Comparison of ENCODE assay signal across 8 cellular contexts in the genomic region with DNA sequence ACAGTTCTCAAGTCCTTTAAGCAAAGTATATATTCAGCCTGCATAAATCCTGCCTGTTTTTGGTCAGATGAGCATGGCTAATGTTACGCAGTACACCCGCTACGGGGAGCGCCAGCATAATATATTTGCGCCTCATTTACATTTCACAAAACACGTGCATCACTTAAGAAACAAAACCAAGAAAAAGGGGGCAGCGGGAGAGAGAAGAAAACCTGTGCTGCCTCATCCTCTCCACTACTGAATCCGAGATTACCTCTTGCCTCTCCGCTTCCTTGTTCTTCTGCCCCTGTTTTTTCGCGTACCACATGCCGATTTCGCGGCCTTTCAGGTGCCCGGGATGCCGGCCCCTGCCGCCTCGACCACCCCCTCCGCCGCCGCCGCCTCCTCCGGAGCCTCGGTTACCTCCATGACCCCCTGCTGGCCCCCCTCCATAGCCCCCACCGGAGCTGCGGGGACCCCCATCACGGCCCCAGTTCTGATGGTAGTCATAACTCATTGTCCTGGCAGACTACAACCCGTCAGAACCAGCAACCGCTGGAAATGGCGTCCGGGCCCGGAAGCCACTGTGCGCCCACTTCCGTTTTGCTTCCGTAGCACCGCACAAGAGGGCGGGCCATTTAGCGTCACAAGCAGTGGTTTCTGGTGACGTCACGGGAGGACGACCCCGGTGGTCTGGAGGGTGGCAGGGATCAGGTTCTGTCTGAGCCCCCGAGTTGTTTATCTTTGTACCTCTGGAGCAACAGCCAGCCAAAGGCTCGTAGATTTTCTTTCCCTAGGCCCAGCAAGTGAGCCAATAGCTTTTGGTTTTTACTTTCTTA. TPM values are rescaled to one million over a fixed set of nuclear protein-coding genes. Genes with fewer than 3 reads are reported as not detected.
DNase-seq lines count a peak whose midpoint lies in the region; ATAC-seq lines count a peak whose summit lies in the region.

Gene DHX36, minus strand, starts transcription at position 567 of the 818 bp plus-strand sequence. Its CDS starts 71 bp downstream, at position 496.

- H3K4me3 Mint-ChIP-seq in CD8-positive, alpha-beta memory T cell, result peak within 1 kb of the TSS in 5 of 7 donors; percentile 97 to 99 (median 98)

- no peaks in the 10 kb centered on the region for H3K27me3 ChIP-seq in CD8-positive, alpha-beta memory T cell (ENCODE audit: insufficient read depth, low read length, poor library complexity, severe bottlenecking)
- H3K27me3 ChIP-seq in effector memory CD4-positive, alpha-beta T cell (replicated peaks; ENCODE audit: control insufficient read depth, insufficient read depth, low read length, poor library complexity, severe bottlenecking), result no peaks in the 10 kb centered on the region

- H3K36me3 Mint-ChIP-seq in CD8-positive, alpha-beta memory T cell, result peaks cover 0 to 20% (median 3%) of the 10 kb centered on the region in 3 donors

- peaks cover 0 to 3% of the 10 kb centered on the region in 2 donors for H3K27me3 Mint-ChIP-seq in CD8-positive, alpha-beta memory T cell

- CTCF ChIA-PET in CD8-positive, alpha-beta memory T cell (lab: Charles Lee), result interaction anchor here (1.2 to 1.3 kb wide), 2 partner anchors 10 to 12 kb away, joined by 3 to 4 read pairs; no protein-coding TSS in a partner anchor

- DNase-seq in CD8-positive, alpha-beta memory T cell, result peak; percentile 85 to 95 (median 91)
- DNase-seq in HS-5 (ENCODE audit: low read depth) (peak; percentile 54), NK-92 (lab: John Stamatoyannopoulos, UW; ENCODE audit: unreplicated experiment) (peak; percentile 78), medulla oblongata (ENCODE audit: extremely low spot score) (peak; percentile 92)
- DNase-seq in activated CD8-positive, alpha-beta memory T cell treated with anti-CD3 and anti-CD28 coated beads for 24 hours, result peak; percentile 94
- DNase-seq in effector memory CD4-positive, alpha-beta T cell, result peak; percentile 82 to 84 (median 83)
- peak; percentile 87 for DNase-seq in stimulated activated CD8-positive, alpha-beta memory T cell treated with anti-CD3 and anti-CD28 coated beads, Interleukin-12 subunit alpha, Interleukin-12 subunit beta, amount 100 ng/mL, for 1 hour (ENCODE audit: low read depth)

- POLR2A ChIA-PET in CD8-positive, alpha-beta memory T cell (lab: Charles Lee), result interaction anchor here (0.7 to 0.9 kb wide), 2 partner anchors 9 to 31 kb away, joined by 3 read pairs; no protein-coding TSS in a partner anchor

- H3K9me3 Mint-ChIP-seq in CD8-positive, alpha-beta memory T cell, result no peaks in the 10 kb centered on the region

- peaks cover 49% of the 10 kb centered on the region for H3K4me1 ChIP-seq in CD8-positive, alpha-beta memory T cell (ENCODE audit: insufficient read depth, low read length)
- peaks cover 27% of the 10 kb centered on the region for H3K4me1 ChIP-seq in effector memory CD4-positive, alpha-beta T cell (ENCODE audit: control insufficient read depth, insufficient read depth, low read length, poor library complexity, severe bottlenecking)

- peak within 1 kb of the TSS; percentile 99 to 100 (median 100) for H3K27ac Mint-ChIP-seq in CD8-positive, alpha-beta memory T cell

- H3K9me3 ChIP-seq in CD8-positive, alpha-beta memory T cell (ENCODE audit: low read length), result no peaks in the 10 kb centered on the region
- H3K9me3 ChIP-seq in effector memory CD4-positive, alpha-beta T cell (ENCODE audit: control insufficient read depth, low read length), result no peaks in the 10 kb centered on the region

- ATAC-seq in GM19468 (IDR thresholded peaks at IDR 0.05; ENCODE audit: extremely low read depth, unreplicated experiment), result peak; percentile 94

- H3K4me3 ChIP-seq in CD8-positive, alpha-beta memory T cell (ENCODE audit: low read length), result peak within 1 kb of the TSS; percentile 94
- H3K4me3 ChIP-seq in effector memory CD4-positive, alpha-beta T cell (ENCODE audit: insufficient read depth, low read depth, low read length, poor library complexity, severe bottlenecking), result peak within 1 kb of the TSS; percentile 79

- peaks cover 18 to 28% (median 19%) of the 10 kb centered on the region in 3 donors for H3K4me1 Mint-ChIP-seq in CD8-positive, alpha-beta memory T cell

- peak within 1 kb of the TSS; percentile 98 for H3K27ac ChIP-seq in CD8-positive, alpha-beta memory T cell (ENCODE audit: low read depth, low read length)
- H3K27ac ChIP-seq in effector memory CD4-positive, alpha-beta T cell (ENCODE audit: insufficient read depth, low read length, poor library complexity, severe bottlenecking), result peak within 1 kb of the TSS; percentile 96

- no peaks in the 10 kb centered on the region for H3K36me3 ChIP-seq in CD8-positive, alpha-beta memory T cell (ENCODE audit: insufficient read depth, low read length)
- no peaks in the 10 kb centered on the region for H3K36me3 ChIP-seq in effector memory CD4-positive, alpha-beta T cell (ENCODE audit: control insufficient read depth, insufficient read depth, low read length)

RNA-seq across cellular contexts. Expression of gene DHX36, which starts in this region (rescaled TPM):
- 10 to 100 TPM; 74.6 to 86.8 TPM for total RNA-seq in CD8-positive, alpha-beta memory T cell
- 19.9 TPM for polyA plus RNA-seq in CD8-positive, alpha-beta memory T cell

Comparison
In these comparisons a context has a peak if more than half of its experiments do, and no peak if none do; other contexts are left out.
1. Peak in every context shown above with its lines: DNase-seq, ATAC-seq, H3K4me3 ChIP-seq and H3K27ac ChIP-seq.